ENCODE assay signal across 19 cellular contexts in genomic region chr7:121204537-121204936, GRCh38.
DNase-seq lines count a peak whose midpoint lies in the region; ATAC-seq and TF ChIP-seq lines count a peak whose summit lies in the region.
"Had no signal": no experiment of that assay in that cellular context is flagged by ENCODE, and none has a peak within 500 bp of the region (broad histone marks: within the 10 kb centered on the region; RNA-seq: fewer than 3 reads in every experiment).

No MANE protein-coding gene starts in this region.

- intact Hi-C loops in IMR-90 (cut with micrococcal nuclease), result no loop called here

- no peak overlapping the region for H3K4me3 Mint-ChIP-seq in activated naive CD4-positive, alpha-beta T cell treated with anti-CD3 and anti-CD28 coated beads, Interleukin-2, amount 10 ng/mL, durations not matched to agents 7 days and 5 days
- H3K4me3 Mint-ChIP-seq: CD4-positive, CD25-positive, alpha-beta regulatory T cell; nephron progenitor cell had no signal

- H3K9me3 Mint-ChIP-seq in activated naive CD4-positive, alpha-beta T cell treated with anti-CD3 and anti-CD28 coated beads, Interleukin-2, amount 10 ng/mL, durations not matched to agents 7 days and 5 days, result no peaks in the 10 kb centered on the region
- H3K9me3 Mint-ChIP-seq: nephron progenitor cell had no signal

- H3K4me1 Mint-ChIP-seq in activated naive CD4-positive, alpha-beta T cell treated with anti-CD3 and anti-CD28 coated beads, Interleukin-2, amount 10 ng/mL, durations not matched to agents 7 days and 5 days, result no peaks in the 10 kb centered on the region
- H3K4me1 Mint-ChIP-seq: CD4-positive, CD25-positive, alpha-beta regulatory T cell; nephron progenitor cell had no signal

- WGBS in IMR-90 (ENCODE audit: extremely low coverage in 2 of 2, insufficient read length in 1 of 2), 2 experiments, result no CpG with 5 or more reads among the region's 1 CpG
- 48% methylated on average over 1 of the region's 1 CpG for WGBS in hepatocyte (ENCODE audit: low lambda C conversion rate, missing lambda C conversion rate)

- H4K20me1 ChIP-seq in IMR-90 (ENCODE audit: insufficient read depth, low read length) (no peaks in the 10 kb centered on the region), hepatocyte (ENCODE audit: insufficient read depth, poor library complexity, severe bottlenecking) (no peaks in the 10 kb centered on the region)

- DNase-seq in COR-L47 (lab: John Stamatoyannopoulos, UW), result peak; percentile 18
- DNase-seq in IMR-90, result peak; percentile 32
- DNase-seq in SJCRH30, result peak; percentile 81 to 89
- peak; percentile 22 for DNase-seq in hepatocyte (ENCODE audit: low spot score)
- DNase-seq in NOMO-1 treated with dmso at 0.1 percent for 144 hours (lab: John Stamatoyannopoulos, UW; ENCODE audit: unreplicated experiment), result no peak
- no peak for DNase-seq in activated naive CD4-positive, alpha-beta T cell treated with anti-CD3 and anti-CD28 coated beads, Interleukin-2, amount 10 ng/mL, durations not matched to agents 7 days and 5 days
- DNase-seq: CD4-positive, CD25-positive, alpha-beta regulatory T cell; GF-D8; hippocampal formation; NCI-H226; nephron progenitor cell; stimulated activated naive CD8-positive, alpha-beta T cell treated with anti-CD3 and anti-CD28 coated beads, Interleukin-15, Interleukin-2, amounts not matched to agents 100 U/mL and 50 U/mL, for 24 hours; SW 1271; WERI-Rb-1 had no signal

- H3K36me3 ChIP-seq in IMR-90 (ENCODE audit: control insufficient read depth, insufficient read depth, low read length) (no peaks in the 10 kb centered on the region), SJCRH30 (no peaks in the 10 kb centered on the region), hepatocyte (replicated peaks; ENCODE audit: insufficient read depth, low read depth) (no peaks in the 10 kb centered on the region)
- H3K36me3 ChIP-seq: cardiac muscle cell, vagina, WERI-Rb-1 had no signal

- in situ Hi-C loops in IMR-90 (cut with MboI; ENCODE audit: low sequenced_read_pairs), result no loop called here

- no TSS peak for BruUV-seq in IMR-90 (replicated peaks; lab: Mats Ljungman, UMichigan)

- no peaks in the 10 kb centered on the region for H3K36me3 Mint-ChIP-seq in activated naive CD4-positive, alpha-beta T cell treated with anti-CD3 and anti-CD28 coated beads, Interleukin-2, amount 10 ng/mL, durations not matched to agents 7 days and 5 days
- H3K36me3 Mint-ChIP-seq: CD4-positive, CD25-positive, alpha-beta regulatory T cell had no signal

- H3K27me3 ChIP-seq in IMR-90 (ENCODE audit: control insufficient read depth, insufficient read depth, low read length) (no peaks in the 10 kb centered on the region), SJCRH30 (no peaks in the 10 kb centered on the region), hepatocyte (no peaks in the 10 kb centered on the region)
- H3K27me3 ChIP-seq: cardiac muscle cell, vagina had no signal

- H3K4me1 ChIP-seq in IMR-90 (ENCODE audit: control insufficient read depth, insufficient read depth, low read length), result peaks cover 2% of the 10 kb centered on the region; the same call in 1 of the 2 replicates
- peaks cover 20% of the 10 kb centered on the region for H3K4me1 ChIP-seq in SJCRH30
- H3K4me1 ChIP-seq in hepatocyte (ENCODE audit: insufficient read depth), result no peaks in the 10 kb centered on the region
- H3K4me1 ChIP-seq: vagina had no signal

- POLR2A ChIA-PET in IMR-90 (lab: Charles Lee; ENCODE audit: unreplicated experiment), result no interaction called here

- H3K27ac Mint-ChIP-seq in activated naive CD4-positive, alpha-beta T cell treated with anti-CD3 and anti-CD28 coated beads, Interleukin-2, amount 10 ng/mL, durations not matched to agents 7 days and 5 days, result no peak overlapping the region
- H3K27ac Mint-ChIP-seq: CD4-positive, CD25-positive, alpha-beta regulatory T cell; nephron progenitor cell had no signal

- no peak overlapping the region for H2BK15ac ChIP-seq in IMR-90 (ENCODE audit: low read depth, low read length)

- no peaks in the 10 kb centered on the region for H3K9me1 ChIP-seq in IMR-90 (ENCODE audit: insufficient read depth, low read length)

- H2AFZ ChIP-seq in IMR-90 (replicated peaks; ENCODE audit: low read length, poor library complexity) (no peak overlapping the region), hepatocyte (no peak overlapping the region)

- no peak overlapping the region for H2BK120ac ChIP-seq in IMR-90 (ENCODE audit: low read depth, low read length)

- no peak overlapping the region for H2BK20ac ChIP-seq in IMR-90 (ENCODE audit: low read depth, low read length)

- H3K27ac ChIP-seq in IMR-90 (ENCODE audit: insufficient read depth, low read length) (no peak overlapping the region), SJCRH30 (no peak overlapping the region), hepatocyte (no peak overlapping the region)
- H3K27ac ChIP-seq: cardiac muscle cell, vagina, WERI-Rb-1 had no signal

- TF ChIP-seq CTCF in IMR-90 (conservative IDR thresholded peaks at IDR 0.05; ENCODE audit: low read depth, low read length) (no peak), hepatocyte (IDR thresholded peaks at IDR 0.05; ENCODE audit: poor library complexity) (no peak)

- H3K23ac ChIP-seq in IMR-90 (ENCODE audit: low read depth, low read length), result no peak overlapping the region

- dilution Hi-C loops in IMR-90 (cut with HindIII; ENCODE audit: low sequenced_read_pairs, unreplicated experiment), result no loop called here

- H3K56ac ChIP-seq in IMR-90 (ENCODE audit: extremely low read depth, insufficient read depth, low read length), result no peak overlapping the region

- H4K8ac ChIP-seq in IMR-90 (ENCODE audit: low read depth in 2 of 2, low read length in 2 of 2), result no peak overlapping the region

- H4K5ac ChIP-seq in IMR-90 (ENCODE audit: low read depth, low read length), result no peak overlapping the region

- ATAC-seq in IMR-90 (ENCODE audit: low read depth), result peak; percentile 14; the same call in 1 of the 2 replicates
- ATAC-seq in HG03196 (IDR thresholded peaks at IDR 0.05; ENCODE audit: unreplicated experiment), result no peak
- no peak for ATAC-seq in GM21737 (IDR thresholded peaks at IDR 0.05; ENCODE audit: unreplicated experiment)
- ATAC-seq: sciatic nerve; stimulated activated naive CD8-positive, alpha-beta T cell treated with anti-CD3 and anti-CD28 coated beads, Interleukin-15, Interleukin-2, amounts not matched to agents 100 U/mL and 50 U/mL, for 24 hours had no signal

- H3K4me2 ChIP-seq in IMR-90 (ENCODE audit: low read depth, low read length) (no peak overlapping the region), hepatocyte (no peak overlapping the region)

- no peak overlapping the region for H2AK5ac ChIP-seq in IMR-90 (ENCODE audit: low read depth, low read length)

- no peaks in the 10 kb centered on the region for H3K79me2 ChIP-seq in hepatocyte

- no peaks in the 10 kb centered on the region for H3K9me3 ChIP-seq in IMR-90 (ENCODE audit: control insufficient read depth, insufficient read depth, low read length)
- no peaks in the 10 kb centered on the region for H3K9me3 ChIP-seq in SJCRH30 (replicated peaks)
- no peaks in the 10 kb centered on the region for H3K9me3 ChIP-seq in hepatocyte (ENCODE audit: low read depth)
- H3K9me3 ChIP-seq: vagina had no signal

- no peak overlapping the region for H3K18ac ChIP-seq in IMR-90 (ENCODE audit: low read depth, low read length)

- H2AK9ac ChIP-seq in IMR-90 (replicated peaks; ENCODE audit: low read depth, low read length, poor library complexity), result no peak overlapping the region

- no peak overlapping the region for H2BK5ac ChIP-seq in IMR-90 (ENCODE audit: low read depth, low read length, poor library complexity, severe bottlenecking)

- no peaks in the 10 kb centered on the region for H3K9me2 ChIP-seq in hepatocyte (replicated peaks; ENCODE audit: insufficient read depth)

- no peak overlapping the region for H4K91ac ChIP-seq in IMR-90 (ENCODE audit: insufficient read depth, low read depth, low read length)

- H3K4me3 ChIP-seq in IMR-90 (ENCODE audit: insufficient read depth, low read depth, low read length) (no peak overlapping the region), SJCRH30 (no peak overlapping the region), hepatocyte (no peak overlapping the region)
- H3K4me3 ChIP-seq: cardiac muscle cell, vagina had no signal

- peaks cover 0 to 7% of the 10 kb centered on the region in 2 experiments; a peak in 1 of 4 replicates for H3K79me1 ChIP-seq in IMR-90 (ENCODE audit: low read depth in 1 of 2, low read length in 2 of 2)

- TF ChIP-seq RAD21 in IMR-90 (IDR thresholded peaks at IDR 0.05; ENCODE audit: low read length), result no peak

- H3K14ac ChIP-seq in IMR-90 (replicated peaks; ENCODE audit: low read depth, low read length), result no peak overlapping the region

- no peak overlapping the region for H3K9ac ChIP-seq in IMR-90 (ENCODE audit: low read depth, low read length)

- TF ChIP-seq POLR2A in IMR-90 (IDR thresholded peaks at IDR 0.05; ENCODE audit: low read depth, low read length), result no peak

- CTCF ChIA-PET in IMR-90 (lab: Yijun Ruan, JAX), result no interaction called here
- CTCF ChIA-PET in activated naive CD4-positive, alpha-beta T cell treated with anti-CD3 and anti-CD28 coated beads, Interleukin-2, amount 10 ng/mL, durations not matched to agents 7 days and 5 days (lab: Charles Lee), result no interaction called here

- no peaks in the 10 kb centered on the region for H3K27me3 Mint-ChIP-seq in activated naive CD4-positive, alpha-beta T cell treated with anti-CD3 and anti-CD28 coated beads, Interleukin-2, amount 10 ng/mL, durations not matched to agents 7 days and 5 days
- H3K27me3 Mint-ChIP-seq: CD4-positive, CD25-positive, alpha-beta regulatory T cell had no signal

- H3K4ac ChIP-seq in IMR-90 (ENCODE audit: low read depth, low read length), result no peak overlapping the region

TF ChIP-seq in IMR-90, 13 proteins besides CTCF, POLR2A, EP300 and RAD21:
- no peak for TF ChIP-seq MAFK (IDR thresholded peaks at IDR 0.05; ENCODE audit: low read depth, low read length)
- no peak for TF ChIP-seq RCOR1 (IDR thresholded peaks at IDR 0.05; ENCODE audit: insufficient replicate concordance, low read length)
- no peak for TF ChIP-seq CEBPB (IDR thresholded peaks at IDR 0.05; ENCODE audit: low read depth, low read length)

Comparison
In these comparisons a context has a peak if more than half of its experiments do, and no peak if none do; other contexts are left out.
1. DNase-seq: peak in COR-L47 (single experiment), IMR-90 (single experiment), SJCRH30 (2 of 2) and hepatocyte (single experiment); none in NOMO-1 treated with dmso at 0.1 percent for 144 hours (single experiment) and activated naive CD4-positive, alpha-beta T cell treated with anti-CD3 and anti-CD28 coated beads, Interleukin-2, amount 10 ng/mL, durations not matched to agents 7 days and 5 days (single experiment).